In genomic region chr12:42468341-42468821, GRCh38 we compare ENCODE assay signal across 11 cellular contexts.
DNase-seq lines count a peak whose midpoint lies in the region; ATAC-seq and TF ChIP-seq lines count a peak whose summit lies in the region.
"Had no signal": no experiment of that assay in that cellular context is flagged by ENCODE, and none has a peak within 500 bp of the region (broad histone marks: within the 10 kb centered on the region; RNA-seq: fewer than 3 reads in every experiment).

No MANE protein-coding gene starts in this region.

- CTCF ChIA-PET in GM10248 (lab: Yijun Ruan, JAX) = interaction anchor here (2.0 to 7.8 kb wide), 4 partner anchors 10 to 22 kb away, joined by 4 to 85 read pairs (median 12); no protein-coding TSS in a partner anchor

- intact Hi-C loops in natural killer cell (cut with micrococcal nuclease) = no loop called here

- H3K27ac Mint-ChIP-seq in natural killer cell = no peak overlapping the region
- no peak overlapping the region for H3K27ac Mint-ChIP-seq in natural killer cell treated with Interleukin-12 subunit alpha and Interleukin-12 subunit beta and Interleukin-15 and Interleukin-18, amount 100 ng/mL, for 72 hours

- DNase-seq in natural killer cell = no peak
- DNase-seq in natural killer cell treated with Interleukin-12 subunit alpha and Interleukin-12 subunit beta and Interleukin-15 and Interleukin-18, amount 100 ng/mL, for 72 hours (ENCODE audit: low spot score) = no peak
- DNase-seq in NCI-H226 = peak; percentile 48
- peak; percentile 20 for DNase-seq in fibroblast of the aortic adventitia (ENCODE audit: low read depth)
- no peak for DNase-seq in GM10248 (ENCODE audit: extremely low spot score)
- DNase-seq: activated T-cell treated with anti-CD3 and anti-CD28 coated beads, Interleukin-2, amount 50 U/mL, for 4 hours had no signal

- H3K27me3 Mint-ChIP-seq in natural killer cell (ENCODE audit: low read depth in 2 of 2) = peaks cover 15 to 18% of the 10 kb centered on the region in 2 donors
- H3K27me3 Mint-ChIP-seq in natural killer cell treated with Interleukin-12 subunit alpha and Interleukin-12 subunit beta and Interleukin-15 and Interleukin-18, amount 100 ng/mL, for 72 hours = peaks cover 4 to 16% of the 10 kb centered on the region in 2 donors

- H3K4me3 Mint-ChIP-seq in natural killer cell = peak overlapping the region; percentile 52
- no peak overlapping the region for H3K4me3 Mint-ChIP-seq in natural killer cell treated with Interleukin-12 subunit alpha and Interleukin-12 subunit beta and Interleukin-15 and Interleukin-18, amount 100 ng/mL, for 72 hours
- H3K4me3 Mint-ChIP-seq: activated T-cell treated with anti-CD3 and anti-CD28 coated beads, Interleukin-2, amount 50 U/mL, for 4 hours had no signal

- H3K9me3 Mint-ChIP-seq in natural killer cell = no peaks in the 10 kb centered on the region
- no peaks in the 10 kb centered on the region for H3K9me3 Mint-ChIP-seq in natural killer cell treated with Interleukin-12 subunit alpha and Interleukin-12 subunit beta and Interleukin-15 and Interleukin-18, amount 100 ng/mL, for 72 hours
- H3K9me3 Mint-ChIP-seq: activated T-cell treated with anti-CD3 and anti-CD28 coated beads, Interleukin-2, amount 50 U/mL, for 4 hours had no signal

- peaks cover 21 to 23% of the 10 kb centered on the region in 2 donors for H3K4me1 Mint-ChIP-seq in natural killer cell
- H3K4me1 Mint-ChIP-seq in natural killer cell treated with Interleukin-12 subunit alpha and Interleukin-12 subunit beta and Interleukin-15 and Interleukin-18, amount 100 ng/mL, for 72 hours (ENCODE audit: low read depth in 2 of 2) = peaks cover 15 to 18% of the 10 kb centered on the region in 2 donors

- no peaks in the 10 kb centered on the region for H3K36me3 Mint-ChIP-seq in natural killer cell
- no peaks in the 10 kb centered on the region for H3K36me3 Mint-ChIP-seq in natural killer cell treated with Interleukin-12 subunit alpha and Interleukin-12 subunit beta and Interleukin-15 and Interleukin-18, amount 100 ng/mL, for 72 hours

- TF ChIP-seq CTCF in natural killer cell (IDR thresholded peaks at IDR 0.05) (no peak), fibroblast of the aortic adventitia (IDR thresholded peaks at IDR 0.05; ENCODE audit: insufficient read depth, low read length) (no peak), GM10248 (IDR thresholded peaks at IDR 0.05; ENCODE audit: control extremely low read depth, extremely low read depth, low read depth, missing control alignments) (no peak)

- ATAC-seq in natural killer cell = peak in 1 of 3 donors; percentile 50
- ATAC-seq in natural killer cell treated with Interleukin-12 subunit alpha and Interleukin-12 subunit beta and Interleukin-15 and Interleukin-18, amount 100 ng/mL, for 72 hours = no peak
- ATAC-seq in GM19351 (IDR thresholded peaks at IDR 0.05; ENCODE audit: unreplicated experiment) = no peak
- no peak for ATAC-seq in HG02970 (IDR thresholded peaks at IDR 0.05; ENCODE audit: low FRiP score, unreplicated experiment)
- ATAC-seq in HG03571 (IDR thresholded peaks at IDR 0.05; ENCODE audit: unreplicated experiment) = no peak

- POLR2A ChIA-PET in GM10248 (lab: Yijun Ruan, JAX) = no interaction called here

- no peak overlapping the region for H3K4me3 ChIP-seq in fibroblast of the aortic adventitia (ENCODE audit: low read depth, low read length)
- H3K4me3 ChIP-seq: coronary artery, suprapubic skin had no signal

Comparison
In these comparisons a context has a peak if more than half of its experiments do, and no peak if none do; other contexts are left out.
1. DNase-seq: peak in NCI-H226 (single experiment) and fibroblast of the aortic adventitia (single experiment); none in natural killer cell (single experiment), natural killer cell treated with Interleukin-12 subunit alpha and Interleukin-12 subunit beta and Interleukin-15 and Interleukin-18, amount 100 ng/mL, for 72 hours (single experiment) and GM10248 (single experiment).